ENCODE assay signal across 1 cellular context in genomic region chr3:48038971-48039481, GRCh38.
TF ChIP-seq lines count a peak whose summit lies in the region.

No MANE protein-coding gene starts in this region.

TF ChIP-seq in HCT116, 20 proteins besides CTCF, POLR2A, EP300 and RAD21 (continued from another document):
- no peak for TF ChIP-seq ZBTB33 (IDR thresholded peaks at IDR 0.05; ENCODE audit: extremely low read depth, insufficient replicate concordance, low read length)
- no peak for TF ChIP-seq YY1 (IDR thresholded peaks at IDR 0.05; ENCODE audit: extremely low read depth, insufficient replicate concordance, low read depth, low read length)
- TF ChIP-seq CBX3 (IDR thresholded peaks at IDR 0.05; ENCODE audit: low read depth) = no peak
- TF ChIP-seq TCF7L2 (IDR thresholded peaks at IDR 0.05; ENCODE audit: borderline replicate concordance, extremely low read depth, insufficient read depth, insufficient read length) = no peak
- TF ChIP-seq SP1 (IDR thresholded peaks at IDR 0.05; ENCODE audit: low read depth) = no peak
- TF ChIP-seq ELF1 (IDR thresholded peaks at IDR 0.05; ENCODE audit: borderline replicate concordance, low read depth) = no peak
- no peak for TF ChIP-seq SIN3A (IDR thresholded peaks at IDR 0.05; ENCODE audit: low read depth)
- no peak for TF ChIP-seq EZH2 (IDR thresholded peaks at IDR 0.05)
- TF ChIP-seq EZH2phosphoT487 (IDR thresholded peaks at IDR 0.05; ENCODE audit: borderline replicate concordance) = no peak
- no peak for TF ChIP-seq REST (IDR thresholded peaks at IDR 0.05; ENCODE audit: low read depth)
- TF ChIP-seq POLR2AphosphoS5 (IDR thresholded peaks at IDR 0.05; ENCODE audit: low read depth, low read length) = no peak
- no peak for TF ChIP-seq JUND (IDR thresholded peaks at IDR 0.05)
